In genomic region chr4:1248262-1249147, GRCh38 we compare ENCODE assay signal across 9 cellular contexts. TPM values are rescaled to one million over a fixed set of nuclear protein-coding genes. Genes with fewer than 3 reads are reported as not detected.
DNase-seq lines count a peak whose midpoint lies in the region; ATAC-seq, FAIRE-seq and TF ChIP-seq lines count a peak whose summit lies in the region.
"Had no signal": no experiment of that assay in that cellular context is flagged by ENCODE, and none has a peak within 500 bp of the region (broad histone marks: within the 10 kb centered on the region; RNA-seq: fewer than 3 reads in every experiment).

Gene CTBP1, minus strand, starts transcription at chr4:1249130. Its CDS starts 7,799 bp downstream, at chr4:1241331.

- peaks cover 9% of the 10 kb centered on the region for H3K9me3 Mint-ChIP-seq in activated CD4-positive, alpha-beta T cell treated with anti-CD3 and anti-CD28 coated beads, Interleukin-2, amount 10 ng/mL, durations not matched to agents 7 days and 5 days
- H3K9me3 Mint-ChIP-seq in dendritic cell treated with granulocyte-macrophage colony-stimulating factor and Interleukin-4, amounts not matched to agents 40 ng/mL and 50 ng/mL, for 4 days = peaks cover 31% of the 10 kb centered on the region

- H2AFZ ChIP-seq in HepG2 (ENCODE audit: low read length) = no peak within 1 kb of the TSS

- no peak for FAIRE-seq in HepG2 (lab: Jason Lieb, UNC)
- FAIRE-seq: endometrium had no signal

- TF ChIP-seq EP300 in HepG2 (IDR thresholded peaks at IDR 0.05; ENCODE audit: low read depth in 2 of 2, low read length in 2 of 2) = no peak
- TF ChIP-seq EP300 in HepG2 (CRISPR knock-in tag; IDR thresholded peaks at IDR 0.05; ENCODE audit: borderline replicate concordance) = no peak

- no peaks in the 10 kb centered on the region for H3K27me3 Mint-ChIP-seq in activated CD4-positive, alpha-beta T cell treated with anti-CD3 and anti-CD28 coated beads, Interleukin-2, amount 10 ng/mL, durations not matched to agents 7 days and 5 days
- H3K27me3 Mint-ChIP-seq in dendritic cell treated with granulocyte-macrophage colony-stimulating factor and Interleukin-4, amounts not matched to agents 40 ng/mL and 50 ng/mL, for 4 days = no peaks in the 10 kb centered on the region

- peaks cover 64% of the 10 kb centered on the region for H3K4me1 Mint-ChIP-seq in activated CD4-positive, alpha-beta T cell treated with anti-CD3 and anti-CD28 coated beads, Interleukin-2, amount 10 ng/mL, durations not matched to agents 7 days and 5 days
- H3K4me1 Mint-ChIP-seq in dendritic cell treated with granulocyte-macrophage colony-stimulating factor and Interleukin-4, amounts not matched to agents 40 ng/mL and 50 ng/mL, for 4 days (ENCODE audit: low read depth) = peaks cover 53% of the 10 kb centered on the region

- WGBS in HepG2 (ENCODE audit: low lambda C conversion rate) = 3% methylated on average over 21 of the region's 160 CpGs

- TF ChIP-seq POLR2A in HepG2 (IDR thresholded peaks at IDR 0.05; ENCODE audit: insufficient read depth in 1 of 2, low read depth in 2 of 2, low read length in 2 of 2) = peak in 1 of 2 experiments; percentile 44; a peak in 1 of 4 replicates

- CTCF ChIA-PET in activated CD4-positive, alpha-beta T cell treated with anti-CD3 and anti-CD28 coated beads, Interleukin-2, amount 10 ng/mL, durations not matched to agents 7 days and 5 days (lab: Charles Lee) = interaction anchor here (1.0 to 3.1 kb wide), 4 partner anchors 19 to 97 kb away, joined by 3 to 22 read pairs (median 4); no protein-coding TSS in a partner anchor
- CTCF ChIA-PET in HepG2 (lab: Yijun Ruan, JAX; ENCODE audit: low intra/inter-chr PET ratio, low total read pairs) = no interaction called here

- H3K27ac ChIP-seq in HepG2 (ENCODE audit: extremely low read length, insufficient read depth, low read length) = peak within 1 kb of the TSS; percentile 91

- H3K9me3 ChIP-seq in HepG2 (ENCODE audit: low read length) = peaks cover 7% of the 10 kb centered on the region; the same call in 1 of the 2 replicates

- H3K36me3 Mint-ChIP-seq in activated CD4-positive, alpha-beta T cell treated with anti-CD3 and anti-CD28 coated beads, Interleukin-2, amount 10 ng/mL, durations not matched to agents 7 days and 5 days (ENCODE audit: low read depth) = peaks cover 45% of the 10 kb centered on the region
- H3K36me3 Mint-ChIP-seq in dendritic cell treated with granulocyte-macrophage colony-stimulating factor and Interleukin-4, amounts not matched to agents 40 ng/mL and 50 ng/mL, for 4 days (ENCODE audit: low read depth) = peaks cover 69% of the 10 kb centered on the region

- H3K4me3 ChIP-seq in HepG2 (replicated peaks in 1 of 3; ENCODE audit: insufficient read depth in 1 of 3, low read depth in 2 of 3, low read length in 3 of 3) = peak within 1 kb of the TSS; percentile 87 to 95 (median 89)

- H3K4me3 Mint-ChIP-seq in activated CD4-positive, alpha-beta T cell treated with anti-CD3 and anti-CD28 coated beads, Interleukin-2, amount 10 ng/mL, durations not matched to agents 7 days and 5 days = peak within 1 kb of the TSS; percentile 86
- peak within 1 kb of the TSS; percentile 96 for H3K4me3 Mint-ChIP-seq in dendritic cell treated with granulocyte-macrophage colony-stimulating factor and Interleukin-4, amounts not matched to agents 40 ng/mL and 50 ng/mL, for 4 days

- no peak; the same call in none of the 2 replicates for TF ChIP-seq RAD21 in HepG2 (CRISPR knock-in tag; IDR thresholded peaks at IDR 0.05)

- in situ Hi-C loops in HepG2 (cut with HindIII; ENCODE audit: extremely low pct_ligation_motif_present, low pct_unique_long_range_greater_than_20kb) = no loop called here

- peaks cover 62% of the 10 kb centered on the region for H3K4me1 ChIP-seq in HepG2 (ENCODE audit: insufficient read depth, low read length)

- no peak for TF ChIP-seq CTCF in HepG2 (CRISPR knock-in tag; IDR thresholded peaks at IDR 0.05)

- no TSS peak for BruUV-seq in HepG2 (replicated peaks; lab: Mats Ljungman, UMichigan)

- no peaks in the 10 kb centered on the region for H3K27me3 ChIP-seq in HepG2 (ENCODE audit: control insufficient read depth in 1 of 2, insufficient read depth in 2 of 2, low read length in 2 of 2)

- H4K20me1 ChIP-seq in HepG2 (ENCODE audit: insufficient read depth, low read length) = peaks cover 38% of the 10 kb centered on the region

- H3K4me2 ChIP-seq in HepG2 (ENCODE audit: low read depth, low read length) = peak within 1 kb of the TSS; percentile 93

- ATAC-seq in GM19043 (IDR thresholded peaks at IDR 0.05; ENCODE audit: low read depth, unreplicated experiment) (peak; percentile 32), HG03342 (IDR thresholded peaks at IDR 0.05; ENCODE audit: unreplicated experiment) (peak; percentile 41), HepG2 (peak; percentile 7)

- peak within 1 kb of the TSS; percentile 96 for H3K27ac Mint-ChIP-seq in activated CD4-positive, alpha-beta T cell treated with anti-CD3 and anti-CD28 coated beads, Interleukin-2, amount 10 ng/mL, durations not matched to agents 7 days and 5 days
- peak within 1 kb of the TSS; percentile 95 for H3K27ac Mint-ChIP-seq in dendritic cell treated with granulocyte-macrophage colony-stimulating factor and Interleukin-4, amounts not matched to agents 40 ng/mL and 50 ng/mL, for 4 days

- intact Hi-C loops in dendritic cell treated with granulocyte-macrophage colony-stimulating factor and Interleukin-4, amounts not matched to agents 40 ng/mL and 50 ng/mL, for 4 days (cut with micrococcal nuclease) = loop anchor here (1.0 to 10.0 kb wide), 4 partner anchors 41 to 234 kb away; partner anchors contain the start of genes FGFRL1 and MAEA
- intact Hi-C loops in HepG2 (cut with micrococcal nuclease; ENCODE audit: unreplicated experiment) = loop anchor here (1.0 to 2.0 kb wide), 2 partner anchors 76 to 99 kb away; partner anchors contain the start of genes SPON2 and UVSSA

- H3K36me3 ChIP-seq in HepG2 (replicated peaks in 1 of 2; ENCODE audit: control insufficient read depth in 1 of 2, insufficient read depth in 2 of 2, low read length in 2 of 2) = peaks cover 2% of the 10 kb centered on the region in 2 experiments; a peak in 2 of 5 replicates

- DNase-seq in AG20443 (ENCODE audit: low spot score) (peak; percentile 100), NCI-H345 treated with DMSO at 0.1 percent for 48 hours (lab: John Stamatoyannopoulos, UW; ENCODE audit: unreplicated experiment) (peak; percentile 31), HepG2 (ENCODE audit: low spot score) (peak; percentile 51)
- peak; percentile 77 for DNase-seq in activated CD4-positive, alpha-beta T cell treated with anti-CD3 and anti-CD28 coated beads, Interleukin-2, amount 10 ng/mL, durations not matched to agents 7 days and 5 days
- DNase-seq in stimulated activated CD4-positive, alpha-beta T cell treated with anti-CD3 and anti-CD28 coated beads, Interleukin-4, amount 100 ng/mL, for 1 hour = peak; percentile 82

- peaks cover 62% of the 10 kb centered on the region for H3K79me2 ChIP-seq in HepG2 (ENCODE audit: insufficient read depth, low read length)

- POLR2A ChIA-PET in activated CD4-positive, alpha-beta T cell treated with anti-CD3 and anti-CD28 coated beads, Interleukin-2, amount 10 ng/mL, durations not matched to agents 7 days and 5 days (lab: Charles Lee) = no interaction called here
- POLR2A ChIA-PET in HepG2 (lab: Yijun Ruan, JAX) = interaction anchor here (0.9 to 4.1 kb wide), 7 partner anchors 16 to 255 kb away, joined by 3 to 43 read pairs (median 14); partner anchors contain the start of genes MAEA, SLC26A1, SPON2 and UVSSA

- H3K9ac ChIP-seq in HepG2 (ENCODE audit: insufficient read depth, low read depth, low read length) = peak within 1 kb of the TSS; percentile 97

TF ChIP-seq in HepG2, 621 proteins besides CTCF, POLR2A, EP300 and RAD21 (continues in another document):
- no peak for TF ChIP-seq TGIF2 (CRISPR knock-in tag; IDR thresholded peaks at IDR 0.05)
- no peak for TF ChIP-seq CSRNP1 (CRISPR knock-in tag; IDR thresholded peaks at IDR 0.05)
- TF ChIP-seq ZNF225 (CRISPR knock-in tag; IDR thresholded peaks at IDR 0.05) = no peak
- TF ChIP-seq GLI4 (CRISPR knock-in tag; IDR thresholded peaks at IDR 0.05; ENCODE audit: borderline replicate concordance) = no peak

RNA-seq across cellular contexts. Expression of gene CTBP1, which starts in this region (rescaled TPM):
- 100 to 1,000 TPM; 223 to 242 TPM for total RNA-seq in activated CD4-positive, alpha-beta T cell treated with anti-CD3 and anti-CD28 coated beads, Interleukin-2, amount 10 ng/mL, durations not matched to agents 7 days and 5 days
- 106 and 112 TPM in 2 replicates for total RNA-seq in HepG2 (2016; rRNA removed; fragmentation: Illumina TruSeq; extraction: Trizol)
- 119 TPM in 2 replicates for total RNA-seq in HepG2 (2016; cell fraction: cytosol; rRNA removed; fragmentation: Illumina TruSeq; extraction: Trizol; ENCODE audit: low read depth)
- 83.8 and 121 TPM in 2 replicates for total RNA-seq in HepG2 (2016; cell fraction: insoluble cytoplasmic fraction; rRNA removed; fragmentation: Illumina TruSeq; extraction: Trizol)
- total RNA-seq in HepG2 (2016; cell fraction: membrane; rRNA removed; fragmentation: Illumina TruSeq; extraction: Trizol) = 133 and 173 TPM in 2 replicates
- total RNA-seq in HepG2 (2016; cell fraction: nucleus; rRNA removed; fragmentation: Illumina TruSeq; extraction: Trizol) = 51.5 and 60.9 TPM in 2 replicates
- 78.5 and 123 TPM in 2 replicates for polyA plus RNA-seq in HepG2 (2011; rRNA removed)
- polyA plus RNA-seq in HepG2 (2011; cell fraction: cytosol; rRNA removed) = 87.2 and 182 TPM in 2 replicates
- polyA plus RNA-seq in HepG2 (2011; cell fraction: nucleus; rRNA removed) = 489 and 636 TPM in 2 replicates
- 69.0 and 92.6 TPM in 2 replicates for polyA plus RNA-seq in HepG2 (2012)
- polyA plus RNA-seq in HepG2 (2016; cell fraction: cytosol; fragmentation: Illumina TruSeq; extraction: Trizol; ENCODE audit: low read depth) = 49.5 and 64.7 TPM in 2 replicates
- polyA plus RNA-seq in HepG2 (2016; cell fraction: insoluble cytoplasmic fraction; fragmentation: Illumina TruSeq; extraction: Trizol; ENCODE audit: low read depth) = 101 and 112 TPM in 2 replicates
- 103 and 116 TPM in 2 replicates for polyA plus RNA-seq in HepG2 (2016; cell fraction: membrane; fragmentation: Illumina TruSeq; extraction: Trizol; ENCODE audit: low read depth)
- polyA plus RNA-seq in HepG2 (2016; cell fraction: nucleus; fragmentation: Illumina TruSeq; extraction: Trizol; ENCODE audit: insufficient read depth, low read depth) = 152 and 155 TPM in 2 replicates
- 136 and 350 TPM in 2 replicates for polyA minus RNA-seq in HepG2 (2011; rRNA and poly(A)+ RNA removed; ENCODE audit: low replicate concordance)
- 85.1 and 100 TPM in 2 replicates for polyA minus RNA-seq in HepG2 (2011; cell fraction: cytosol; rRNA and poly(A)+ RNA removed)
- 47.7 and 48.4 TPM in 2 replicates for polyA minus RNA-seq in HepG2 (2011; cell fraction: nucleus; rRNA and poly(A)+ RNA removed)

Comparison
In these comparisons a context has a peak if more than half of its experiments do, and no peak if none do; other contexts are left out.
1. Peak in every context shown above with its lines: DNase-seq, ATAC-seq, H3K4me3 ChIP-seq and H3K27ac ChIP-seq.
2. DNase-seq: peak in every context shown above with its lines; median percentile 100 in AG20443; 82 in stimulated activated CD4-positive, alpha-beta T cell treated with anti-CD3 and anti-CD28 coated beads, Interleukin-4, amount 100 ng/mL, for 1 hour; 77 in activated CD4-positive, alpha-beta T cell treated with anti-CD3 and anti-CD28 coated beads, Interleukin-2, amount 10 ng/mL, durations not matched to agents 7 days and 5 days; 51 in HepG2; 31 in NCI-H345 treated with DMSO at 0.1 percent for 48 hours.